Comparison of ENCODE assay signal across 1 cellular context in genomic region chr13:110713981-110714797, GRCh38.
TF ChIP-seq lines count a peak whose summit lies in the region.

No MANE protein-coding gene starts in this region.

TF ChIP-seq in SK-N-SH, 30 proteins besides CTCF, POLR2A, EP300 and RAD21 (continued from another document):
- TF ChIP-seq TAF1 (IDR thresholded peaks at IDR 0.05; ENCODE audit: borderline replicate concordance, low read depth, low read length) (peak; percentile 8; the same call in 1 of the 2 replicates), GABPA (IDR thresholded peaks at IDR 0.05; ENCODE audit: low read depth) (no peak), RFX5 (IDR thresholded peaks at IDR 0.05; ENCODE audit: low read length) (no peak), CHD2 (IDR thresholded peaks at IDR 0.05; ENCODE audit: low read length, partially characterized antibody) (no peak)
